ENCODE assay signal across 12 cellular contexts in genomic region chr19:48881741-48882657, GRCh38. TPM values are rescaled to one million over a fixed set of nuclear protein-coding genes. Genes with fewer than 3 reads are reported as not detected.
DNase-seq lines count a peak whose midpoint lies in the region; ATAC-seq and TF ChIP-seq lines count a peak whose summit lies in the region.
"Had no signal": no experiment of that assay in that cellular context is flagged by ENCODE, and none has a peak within 500 bp of the region (broad histone marks: within the 10 kb centered on the region; RNA-seq: fewer than 3 reads in every experiment).

No MANE protein-coding gene starts in this region.

- H3K9me2 ChIP-seq in GM23338 (ENCODE audit: insufficient read depth): no peaks in the 10 kb centered on the region

- H3K79me2 ChIP-seq in GM23338 (replicated peaks; ENCODE audit: insufficient read depth): no peaks in the 10 kb centered on the region

- CTCF ChIA-PET in activated CD8-positive, alpha-beta T cell treated with anti-CD3 and anti-CD28 coated beads for 36 hours (lab: Charles Lee): interaction anchor here (1.3 kb wide), 2 partner anchors 40 to 89 kb away, joined by 3 to 6 read pairs; no protein-coding TSS in a partner anchor

- no peaks in the 10 kb centered on the region; the same call in 1 of the 2 replicates for H4K20me1 ChIP-seq in GM23338 (replicated peaks; ENCODE audit: insufficient read depth)

- H3K4me1 Mint-ChIP-seq in CD4-positive, CD25-positive, alpha-beta regulatory T cell: peaks cover 5 to 11% (median 8%) of the 10 kb centered on the region in 4 donors
- peaks cover 3% of the 10 kb centered on the region; the same call in 1 of the 3 replicates for H3K4me1 Mint-ChIP-seq in GM23338
- H3K4me1 Mint-ChIP-seq in activated CD8-positive, alpha-beta T cell treated with anti-CD3 and anti-CD28 coated beads for 36 hours (ENCODE audit: low read depth): peaks cover 11% of the 10 kb centered on the region

- no peaks in the 10 kb centered on the region for H3K27me3 ChIP-seq in CD4-positive, CD25-positive, alpha-beta regulatory T cell (ENCODE audit: control insufficient read depth, insufficient read depth, low read length)
- H3K27me3 ChIP-seq in GM23338 (ENCODE audit: insufficient read depth) (no peaks in the 10 kb centered on the region), right lobe of liver (no peaks in the 10 kb centered on the region)

- H3K4me3 ChIP-seq in CD4-positive, CD25-positive, alpha-beta regulatory T cell (ENCODE audit: low read depth, low read length): no peak overlapping the region
- H3K4me3 ChIP-seq in GM23338 (no peak overlapping the region), right lobe of liver (no peak overlapping the region)

- TF ChIP-seq CTCF in GM23338 (conservative IDR thresholded peaks at IDR 0.05; ENCODE audit: low read depth in 2 of 2): no peak
- no peak for TF ChIP-seq CTCF in activated CD8-positive, alpha-beta T cell treated with anti-CD3 and anti-CD28 coated beads for 36 hours (IDR thresholded peaks at IDR 0.05)
- TF ChIP-seq CTCF in right lobe of liver (IDR thresholded peaks at IDR 0.05): no peak

- H3K4me2 ChIP-seq in GM23338: no peak overlapping the region

- ATAC-seq in CD4-positive, CD25-positive, alpha-beta regulatory T cell (ENCODE audit: low read depth in 2 of 2): peak; percentile 41 to 60
- ATAC-seq in GM23338: peak; percentile 87
- ATAC-seq in activated CD8-positive, alpha-beta T cell treated with anti-CD3 and anti-CD28 coated beads for 36 hours: peak; percentile 83
- peak; percentile 54 to 75 (median 69) for ATAC-seq in right lobe of liver
- ATAC-seq in GM21515 (IDR thresholded peaks at IDR 0.05; ENCODE audit: unreplicated experiment): no peak
- no peak for ATAC-seq in HG02798 (IDR thresholded peaks at IDR 0.05; ENCODE audit: poor library complexity, unreplicated experiment)

- peaks cover 4% of the 10 kb centered on the region for H3K27me3 Mint-ChIP-seq in CD4-positive, CD25-positive, alpha-beta regulatory T cell
- H3K27me3 Mint-ChIP-seq in GM23338 (ENCODE audit: insufficient read depth, low read depth, poor library complexity): peaks cover 7% of the 10 kb centered on the region
- no peaks in the 10 kb centered on the region for H3K27me3 Mint-ChIP-seq in activated CD8-positive, alpha-beta T cell treated with anti-CD3 and anti-CD28 coated beads for 36 hours

- intact Hi-C loops in activated CD8-positive, alpha-beta T cell treated with anti-CD3 and anti-CD28 coated beads for 36 hours (cut with micrococcal nuclease): no loop called here
- intact Hi-C loops in right lobe of liver (cut with DNase I): no loop called here

- H3K4me3 Mint-ChIP-seq in CD4-positive, CD25-positive, alpha-beta regulatory T cell: peak overlapping the region in 1 of 4 donors; percentile 73
- H3K4me3 Mint-ChIP-seq in GM23338: no peak overlapping the region; the same call in 2 of the 3 replicates
- no peak overlapping the region for H3K4me3 Mint-ChIP-seq in activated CD8-positive, alpha-beta T cell treated with anti-CD3 and anti-CD28 coated beads for 36 hours

- H3K36me3 ChIP-seq in CD4-positive, CD25-positive, alpha-beta regulatory T cell (ENCODE audit: control insufficient read depth, insufficient read depth, low read length): no peaks in the 10 kb centered on the region
- no peaks in the 10 kb centered on the region for H3K36me3 ChIP-seq in GM23338 (ENCODE audit: insufficient read depth)
- H3K36me3 ChIP-seq in right lobe of liver: no peaks in the 10 kb centered on the region

- no peaks in the 10 kb centered on the region for H3F3A ChIP-seq in GM23338 (replicated peaks; ENCODE audit: low read depth)

- peaks cover 5% of the 10 kb centered on the region for H3K36me3 Mint-ChIP-seq in CD4-positive, CD25-positive, alpha-beta regulatory T cell
- H3K36me3 Mint-ChIP-seq in GM23338 (ENCODE audit: low read depth): peaks cover 28% of the 10 kb centered on the region
- H3K36me3 Mint-ChIP-seq in activated CD8-positive, alpha-beta T cell treated with anti-CD3 and anti-CD28 coated beads for 36 hours (ENCODE audit: low read depth): peaks cover 16% of the 10 kb centered on the region

- no peak for TF ChIP-seq POLR2A in right lobe of liver (IDR thresholded peaks at IDR 0.05)

- no peaks in the 10 kb centered on the region for H3K4me1 ChIP-seq in CD4-positive, CD25-positive, alpha-beta regulatory T cell (ENCODE audit: control insufficient read depth, insufficient read depth, low read length, poor library complexity, severe bottlenecking)
- peaks cover 7% of the 10 kb centered on the region; the same call in 1 of the 2 replicates for H3K4me1 ChIP-seq in GM23338 (ENCODE audit: insufficient read depth)
- H3K4me1 ChIP-seq in right lobe of liver: no peaks in the 10 kb centered on the region

- WGBS in right lobe of liver (ENCODE audit: insufficient coverage, low coverage, low lambda C conversion rate, missing lambda C conversion rate): 87% methylated on average over 21 of the region's 30 CpGs

- DNase-seq in CD4-positive, CD25-positive, alpha-beta regulatory T cell: peak in 2 of 3 donors; percentile 38 to 42
- DNase-seq in GM23338 (ENCODE audit: low spot score) (peak; percentile 90), right lobe of liver (no peak), NK-92 (lab: John Stamatoyannopoulos, UW; ENCODE audit: unreplicated experiment) (no peak), HPDE6-E6E7 (ENCODE audit: extremely low spot score) (no peak)
- peak; percentile 26 for DNase-seq in activated CD8-positive, alpha-beta T cell treated with anti-CD3 and anti-CD28 coated beads for 36 hours
- DNase-seq: NCI-H2227 treated with DMSO at 0.1 percent for 48 hours; stimulated activated CD4-positive, alpha-beta T cell treated with anti-CD3 and anti-CD28 coated beads, Interleukin-4, amount 100 ng/mL, for 4 hours had no signal

- H2AFZ ChIP-seq in GM23338: no peak overlapping the region

- no peak overlapping the region for H3K27ac Mint-ChIP-seq in CD4-positive, CD25-positive, alpha-beta regulatory T cell
- H3K27ac Mint-ChIP-seq in GM23338: 0 out of 2 replicates have a peak overlapping the region, but pooled peaks have one; percentile 32
- H3K27ac Mint-ChIP-seq in activated CD8-positive, alpha-beta T cell treated with anti-CD3 and anti-CD28 coated beads for 36 hours: no peak overlapping the region

- no peak overlapping the region for H3K27ac ChIP-seq in CD4-positive, CD25-positive, alpha-beta regulatory T cell (ENCODE audit: insufficient read depth, low read length, poor library complexity, severe bottlenecking)
- H3K27ac ChIP-seq in GM23338 (ENCODE audit: low read depth) (0 out of 2 replicates have a peak overlapping the region, but pooled peaks have one; percentile 17), right lobe of liver (no peak overlapping the region)

- H3K9me3 ChIP-seq in CD4-positive, CD25-positive, alpha-beta regulatory T cell (ENCODE audit: control insufficient read depth in 2 of 2, low read length in 2 of 2): no peaks in the 10 kb centered on the region
- H3K9me3 ChIP-seq in right lobe of liver: no peaks in the 10 kb centered on the region

- POLR2A ChIA-PET in activated CD8-positive, alpha-beta T cell treated with anti-CD3 and anti-CD28 coated beads for 36 hours (lab: Charles Lee): interaction anchor here (0.8 to 1.8 kb wide), 3 partner anchors 9 to 89 kb away, joined by 3 to 4 read pairs (median 3); no protein-coding TSS in a partner anchor

- H3K9me3 Mint-ChIP-seq in CD4-positive, CD25-positive, alpha-beta regulatory T cell: peaks cover 0 to 9% (median 0%) of the 10 kb centered on the region in 7 donors
- peaks cover 11% of the 10 kb centered on the region; the same call in 2 of the 3 replicates for H3K9me3 Mint-ChIP-seq in GM23338
- H3K9me3 Mint-ChIP-seq in activated CD8-positive, alpha-beta T cell treated with anti-CD3 and anti-CD28 coated beads for 36 hours: no peaks in the 10 kb centered on the region

TF ChIP-seq in GM23338, 12 proteins besides CTCF, POLR2A, EP300 and RAD21 (continues in another document):
- no peak for TF ChIP-seq EZH2 (IDR thresholded peaks at IDR 0.05; ENCODE audit: low read depth, unreplicated experiment)

RNA-seq across cellular contexts. Expression of gene PPP1R15A, which starts 9.8 kb away (rescaled TPM):
- total RNA-seq in CD4-positive, CD25-positive, alpha-beta regulatory T cell: 840 TPM
- 10 to 100 TPM; 39.1 to 65.6 (median 52.4) TPM for polyA plus RNA-seq in CD4-positive, CD25-positive, alpha-beta regulatory T cell
- total RNA-seq in GM23338 (2014; rRNA removed; shearing (Covaris generic)): 14.5 and 15.8 TPM in 2 replicates
- polyA plus RNA-seq in GM23338 (2016; fragmentation: Nextera tagmentation; extraction: Ambion mirVana): 14.0 and 14.4 TPM in 2 replicates
- 10 to 100 TPM; 77.8 to 81.2 TPM for total RNA-seq in activated CD8-positive, alpha-beta T cell treated with anti-CD3 and anti-CD28 coated beads for 36 hours
- total RNA-seq in right lobe of liver: 10 to 100 TPM in 4 of 6 experiments, 1 to 10 TPM in 2; 4.5 to 25.6 (median 12.2) TPM

RNA-seq across cellular contexts. Expression of gene PLEKHA4, which starts 13.6 kb away (rescaled TPM):
- 2.8 TPM for total RNA-seq in CD4-positive, CD25-positive, alpha-beta regulatory T cell
- polyA plus RNA-seq in CD4-positive, CD25-positive, alpha-beta regulatory T cell: 1 to 10 TPM in 3 of 4 donors, under 1 TPM in 1; 0.84 to 4.6 (median 1.7) TPM
- 12.3 and 15.1 TPM in 2 replicates for total RNA-seq in GM23338 (2014; rRNA removed; shearing (Covaris generic))
- 10.9 and 12.2 TPM in 2 replicates for polyA plus RNA-seq in GM23338 (2016; fragmentation: Nextera tagmentation; extraction: Ambion mirVana)
- total RNA-seq in activated CD8-positive, alpha-beta T cell treated with anti-CD3 and anti-CD28 coated beads for 36 hours: 1 to 10 TPM; 9.4 to 9.7 TPM
- 10 to 100 TPM in 4 of 6 experiments, 1 to 10 TPM in 2; 5.7 to 25.6 (median 12.0) TPM for total RNA-seq in right lobe of liver

RNA-seq across cellular contexts. Expression of gene TULP2, which starts 16.5 kb away (rescaled TPM):
- total RNA-seq in CD4-positive, CD25-positive, alpha-beta regulatory T cell: not detected
- not detected for polyA plus RNA-seq in CD4-positive, CD25-positive, alpha-beta regulatory T cell
- total RNA-seq in GM23338 (2014; rRNA removed; shearing (Covaris generic)): 0.12 and 0.42 TPM in 2 replicates
- 1.1 and 1.9 TPM in 2 replicates for polyA plus RNA-seq in GM23338 (2016; fragmentation: Nextera tagmentation; extraction: Ambion mirVana)
- under 1 TPM; 0.68 to 0.85 TPM for total RNA-seq in activated CD8-positive, alpha-beta T cell treated with anti-CD3 and anti-CD28 coated beads for 36 hours
- total RNA-seq in right lobe of liver: not detected
- total RNA-seq: astrocyte, myocyte had no signal

RNA-seq across cellular contexts. Expression of gene NUCB1, which starts 18.1 kb away (rescaled TPM):
- total RNA-seq in CD4-positive, CD25-positive, alpha-beta regulatory T cell: 133 TPM
- polyA plus RNA-seq in CD4-positive, CD25-positive, alpha-beta regulatory T cell: 10 to 100 TPM; 72.8 to 99.3 (median 86.4) TPM
- 142 and 163 TPM in 2 replicates for total RNA-seq in GM23338 (2014; rRNA removed; shearing (Covaris generic))
- polyA plus RNA-seq in GM23338 (2016; fragmentation: Nextera tagmentation; extraction: Ambion mirVana): 57.1 and 64.9 TPM in 2 replicates
- 100 to 1,000 TPM; 102 to 114 TPM for total RNA-seq in activated CD8-positive, alpha-beta T cell treated with anti-CD3 and anti-CD28 coated beads for 36 hours
- 100 to 1,000 TPM; 306 to 376 (median 349) TPM for total RNA-seq in right lobe of liver

RNA-seq across cellular contexts. Expression of gene HSD17B14, which starts 45.7 kb away (rescaled TPM):
- 0.49 TPM for total RNA-seq in CD4-positive, CD25-positive, alpha-beta regulatory T cell
- 1 to 10 TPM in 1 of 4 donors, under 1 TPM in 3; 0.29 to 2.0 (median 0.61) TPM for polyA plus RNA-seq in CD4-positive, CD25-positive, alpha-beta regulatory T cell
- 5.0 and 8.4 TPM in 2 replicates for total RNA-seq in GM23338 (2014; rRNA removed; shearing (Covaris generic))
- polyA plus RNA-seq in GM23338 (2016; fragmentation: Nextera tagmentation; extraction: Ambion mirVana): 11.6 and 11.7 TPM in 2 replicates
- total RNA-seq in activated CD8-positive, alpha-beta T cell treated with anti-CD3 and anti-CD28 coated beads for 36 hours: under 1 TPM; 0.47 to 0.56 TPM
- total RNA-seq in right lobe of liver: 10 to 100 TPM in 4 of 6 experiments, 1 to 10 TPM in 2; 3.5 to 78.0 (median 15.7) TPM

Comparison
In these comparisons a context has a peak if more than half of its experiments do, and no peak if none do; other contexts are left out.
1. ATAC-seq: peak in CD4-positive, CD25-positive, alpha-beta regulatory T cell (2 of 2), GM23338 (single experiment), activated CD8-positive, alpha-beta T cell treated with anti-CD3 and anti-CD28 coated beads for 36 hours (single experiment) and right lobe of liver (4 of 4); none in GM21515 (single experiment) and HG02798 (single experiment).
2. DNase-seq: peak in CD4-positive, CD25-positive, alpha-beta regulatory T cell (2 of 3), GM23338 (single experiment) and activated CD8-positive, alpha-beta T cell treated with anti-CD3 and anti-CD28 coated beads for 36 hours (single experiment); none in right lobe of liver (0 of 3), NK-92 (single experiment) and HPDE6-E6E7 (single experiment).
3. RNA of gene PPP1R15A, which starts 9.8 kb away (total RNA-seq): 840 TPM in CD4-positive, CD25-positive, alpha-beta regulatory T cell (single experiment); 77.8 to 81.2 TPM in activated CD8-positive, alpha-beta T cell treated with anti-CD3 and anti-CD28 coated beads for 36 hours, 14.5 to 15.8 TPM in GM23338 and 4.5 to 25.6 TPM in right lobe of liver; every median in the first group is over 10 times any median in the second.